7 cellular contexts compared by ENCODE assay signal in the genomic region with DNA sequence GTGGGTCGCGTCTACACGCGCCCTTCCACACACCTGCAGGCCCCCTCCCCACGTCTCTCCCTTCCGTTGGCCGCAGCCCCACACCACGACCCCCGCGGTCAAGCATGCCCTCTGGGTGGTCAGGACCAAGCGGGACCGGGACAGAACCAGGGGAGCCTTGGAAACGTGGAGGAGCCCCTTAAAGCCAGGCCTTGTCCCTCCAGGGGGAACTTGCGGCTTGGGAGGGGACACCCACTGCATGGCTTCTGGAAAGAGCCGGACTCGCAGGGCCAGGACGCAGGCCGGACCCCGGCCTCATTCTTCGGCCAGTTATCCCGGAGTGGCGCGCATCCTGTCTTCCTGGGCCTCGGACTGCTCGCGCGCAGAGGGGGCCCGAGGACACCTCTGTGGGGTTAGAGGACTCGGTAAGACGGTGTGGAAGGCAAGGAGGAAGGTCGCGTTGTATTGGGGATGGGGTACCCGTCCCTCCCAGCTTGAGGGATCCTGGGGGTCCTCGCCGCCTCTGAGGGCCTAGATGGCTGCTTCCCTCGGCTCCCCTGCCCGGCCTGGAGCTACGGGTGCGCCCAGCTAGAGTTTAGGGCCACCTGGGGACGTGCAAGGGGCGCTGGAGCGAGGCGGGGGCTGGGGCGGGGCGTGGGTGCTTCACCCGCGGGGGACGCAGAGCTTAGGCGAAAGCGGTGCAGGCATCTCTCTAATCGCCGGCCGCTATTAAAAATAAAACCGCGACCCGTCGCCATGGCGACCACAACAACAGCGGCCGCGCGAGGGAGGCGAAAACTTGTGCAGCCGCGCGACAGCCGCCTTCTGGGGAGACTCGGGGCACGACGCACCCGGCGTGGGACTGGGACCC. TPM values are rescaled to one million over a fixed set of nuclear protein-coding genes. Genes with fewer than 3 reads are reported as not detected.
A peak's percentile ranks its signal among the peaks of the same experiment; 100 is the strongest.
DNase-seq lines count a peak whose midpoint lies in the region; TF ChIP-seq lines count a peak whose summit lies in the region.

No MANE protein-coding gene starts in this region.

- POLR2A ChIA-PET in GM10248 (lab: Yijun Ruan, JAX): no interaction called here

- CTCF ChIA-PET in GM10248 (lab: Yijun Ruan, JAX): no interaction called here

- H3K9me3 ChIP-seq in vagina: no peaks in the 10 kb centered on the region

- peak overlapping the region; percentile 43 to 52 for H3K4me3 ChIP-seq in vagina

- DNase-seq in GM10248 (ENCODE audit: extremely low spot score): peak; percentile 75
- DNase-seq in NCI-H2196 (lab: John Stamatoyannopoulos, UW; ENCODE audit: unreplicated experiment): peak; percentile 57
- peak; percentile 63 for DNase-seq in dermis blood vessel endothelial cell
- DNase-seq in mucosa of gallbladder (ENCODE audit: low spot score): peak; percentile 44
- no peak for DNase-seq in vagina (ENCODE audit: extremely low spot score in 2 of 2)
- DNase-seq in NCI-H82 treated with DMSO at 0.1 percent for 48 hours (lab: John Stamatoyannopoulos, UW; ENCODE audit: unreplicated experiment): no peak
- no peak for DNase-seq in putamen (ENCODE audit: low spot score)

- H3K27me3 ChIP-seq in vagina: peaks cover 7% of the 10 kb centered on the region

- H3K36me3 ChIP-seq in vagina: no peaks in the 10 kb centered on the region

- peaks cover 44% of the 10 kb centered on the region for H3K4me1 ChIP-seq in vagina

- TF ChIP-seq POLR2A in vagina (IDR thresholded peaks at IDR 0.05): no peak

- TF ChIP-seq CTCF in GM10248 (IDR thresholded peaks at IDR 0.05; ENCODE audit: control extremely low read depth, extremely low read depth, low read depth, missing control alignments): no peak
- no peak for TF ChIP-seq CTCF in vagina (IDR thresholded peaks at IDR 0.05)

- no peak overlapping the region for H3K27ac ChIP-seq in vagina

- intact Hi-C loops in vagina (cut with DNase I): no loop called here

RNA-seq across cellular contexts. Expression of a gene that starts 1.8 kb away (rescaled TPM):
- total RNA-seq in dermis blood vessel endothelial cell (68.8 and 100 TPM in 2 replicates), mucosa of gallbladder (51.2 TPM), vagina (31.2 TPM)

Comparison
In these comparisons a context has a peak if more than half of its experiments do, and no peak if none do; other contexts are left out.
1. DNase-seq: peak in GM10248 (single experiment), NCI-H2196 (single experiment), dermis blood vessel endothelial cell (single experiment) and mucosa of gallbladder (single experiment); none in vagina (0 of 2), NCI-H82 treated with DMSO at 0.1 percent for 48 hours (single experiment) and putamen (single experiment).